Comparison of ENCODE assay signal across 24 cellular contexts in the genomic region with DNA sequence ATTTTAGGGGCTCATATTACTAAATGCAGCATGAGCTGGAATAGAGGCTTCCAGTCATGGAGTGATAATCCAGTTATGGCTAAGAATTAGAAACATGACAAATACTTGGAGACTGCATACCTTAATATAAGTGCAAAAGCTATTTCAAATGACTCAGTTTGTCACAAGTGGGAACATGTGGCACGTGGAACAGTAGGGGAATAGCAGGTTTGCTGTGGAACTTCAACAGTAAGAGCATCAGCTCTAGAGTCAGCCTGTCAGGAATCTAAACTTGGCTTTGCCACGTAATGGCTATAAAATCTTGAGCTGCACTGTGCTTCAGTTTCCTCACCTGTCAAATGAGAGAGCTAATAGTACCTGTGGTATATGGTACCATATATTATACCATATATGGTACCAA.
"Had no signal": no experiment of that assay in that cellular context is flagged by ENCODE, and none has a peak within 500 bp of the region (broad histone marks: within the 10 kb centered on the region; RNA-seq: fewer than 3 reads in every experiment).

No MANE protein-coding gene starts in this region.

- H3K27ac ChIP-seq: coronary artery, esophagus muscularis mucosa, hepatocyte, left ventricle myocardium inferior, lower lobe of right lung, neural progenitor cell, ovary, tibial artery, upper lobe of right lung, vagina had no signal

- H3K4me1 ChIP-seq: esophagus muscularis mucosa, lower lobe of right lung, neural progenitor cell, upper lobe of right lung, vagina had no signal

- H2AFZ ChIP-seq: hepatocyte, neural progenitor cell had no signal

- H3K9me3 ChIP-seq: esophagus muscularis mucosa, left ventricle myocardium inferior, lower lobe of right lung, ovary, tibial artery, upper lobe of right lung, vagina had no signal

- H3K79me2 ChIP-seq: hepatocyte had no signal

- H3K4me3 ChIP-seq: coronary artery, esophagus muscularis mucosa, hepatocyte, left ventricle myocardium inferior, lower lobe of right lung, neural progenitor cell, ovary, tibial artery, upper lobe of right lung, vagina had no signal

- H3K36me3 ChIP-seq: esophagus muscularis mucosa, left ventricle myocardium inferior, lower lobe of right lung, neural progenitor cell, ovary, tibial artery, upper lobe of right lung, vagina had no signal

- H3K4me2 ChIP-seq: hepatocyte, neural progenitor cell had no signal

- FAIRE-seq: kidney had no signal

- H3K4me1 Mint-ChIP-seq: stimulated activated memory B cell treated with anti-CD40 and anti-IgM and Interleukin-4, amounts not matched to agents 10 μg/mL and 1 μg/mL and 100 μg/mL, for 72 hours had no signal

- H3K27me3 Mint-ChIP-seq: natural killer cell treated with Interleukin-12 subunit alpha and Interleukin-12 subunit beta and Interleukin-15 and Interleukin-18, amount 100 ng/mL, for 72 hours; stimulated activated memory B cell treated with anti-CD40 and anti-IgM and Interleukin-4, amounts not matched to agents 10 μg/mL and 1 μg/mL and 100 μg/mL, for 72 hours; stimulated activated naive CD8-positive, alpha-beta T cell treated with anti-CD3 and anti-CD28 coated beads, Interleukin-15, Interleukin-2, amounts not matched to agents 100 ng/mL and 50 ng/mL, for 24 hours had no signal

- ATAC-seq: left cardiac atrium; lower lobe of right lung; natural killer cell treated with Interleukin-12 subunit alpha and Interleukin-12 subunit beta and Interleukin-15 and Interleukin-18, amount 100 ng/mL, for 72 hours; right cardiac atrium; stimulated activated memory B cell treated with anti-CD40 and anti-IgM and Interleukin-4, amounts not matched to agents 10 μg/mL and 1 μg/mL and 100 μg/mL, for 72 hours; upper lobe of right lung had no signal

- H3K27ac Mint-ChIP-seq: endodermal cell; natural killer cell treated with Interleukin-12 subunit alpha and Interleukin-12 subunit beta and Interleukin-15 and Interleukin-18, amount 100 ng/mL, for 72 hours; neural progenitor cell; stimulated activated memory B cell treated with anti-CD40 and anti-IgM and Interleukin-4, amounts not matched to agents 10 μg/mL and 1 μg/mL and 100 μg/mL, for 72 hours; stimulated activated naive CD8-positive, alpha-beta T cell treated with anti-CD3 and anti-CD28 coated beads, Interleukin-15, Interleukin-2, amounts not matched to agents 100 ng/mL and 50 ng/mL, for 24 hours had no signal

- H3K9me3 Mint-ChIP-seq: neural progenitor cell; stimulated activated naive CD8-positive, alpha-beta T cell treated with anti-CD3 and anti-CD28 coated beads, Interleukin-15, Interleukin-2, amounts not matched to agents 100 ng/mL and 50 ng/mL, for 24 hours had no signal

- H3K9ac ChIP-seq: neural progenitor cell had no signal

- H3K36me3 Mint-ChIP-seq: neural progenitor cell; stimulated activated memory B cell treated with anti-CD40 and anti-IgM and Interleukin-4, amounts not matched to agents 10 μg/mL and 1 μg/mL and 100 μg/mL, for 72 hours had no signal

- H3K27me3 ChIP-seq: esophagus muscularis mucosa, hepatocyte, neural progenitor cell, ovary, tibial artery, upper lobe of right lung, vagina had no signal

- H3K4me3 Mint-ChIP-seq: endodermal cell; natural killer cell treated with Interleukin-12 subunit alpha and Interleukin-12 subunit beta and Interleukin-15 and Interleukin-18, amount 100 ng/mL, for 72 hours; neural progenitor cell; stimulated activated memory B cell treated with anti-CD40 and anti-IgM and Interleukin-4, amounts not matched to agents 10 μg/mL and 1 μg/mL and 100 μg/mL, for 72 hours; stimulated activated naive CD8-positive, alpha-beta T cell treated with anti-CD3 and anti-CD28 coated beads, Interleukin-15, Interleukin-2, amounts not matched to agents 100 ng/mL and 50 ng/mL, for 24 hours had no signal

- DNase-seq: effector CD4-positive, alpha-beta T cell; endodermal cell; foreskin fibroblast; head of caudate nucleus; kidney; left cardiac atrium; left ventricle myocardium inferior; lower lobe of right lung; mesenchymal stem cell; midbrain; nucleus accumbens; ovary; right cardiac atrium; stimulated activated CD4-positive, alpha-beta T cell treated with anti-CD3 and anti-CD28 coated beads, Interleukin-4, amount 100 ng/mL, for 24 hours; tibial artery; upper lobe of right lung had no signal
